Comparison of ENCODE assay signal across 8 cellular contexts in the genomic region with DNA sequence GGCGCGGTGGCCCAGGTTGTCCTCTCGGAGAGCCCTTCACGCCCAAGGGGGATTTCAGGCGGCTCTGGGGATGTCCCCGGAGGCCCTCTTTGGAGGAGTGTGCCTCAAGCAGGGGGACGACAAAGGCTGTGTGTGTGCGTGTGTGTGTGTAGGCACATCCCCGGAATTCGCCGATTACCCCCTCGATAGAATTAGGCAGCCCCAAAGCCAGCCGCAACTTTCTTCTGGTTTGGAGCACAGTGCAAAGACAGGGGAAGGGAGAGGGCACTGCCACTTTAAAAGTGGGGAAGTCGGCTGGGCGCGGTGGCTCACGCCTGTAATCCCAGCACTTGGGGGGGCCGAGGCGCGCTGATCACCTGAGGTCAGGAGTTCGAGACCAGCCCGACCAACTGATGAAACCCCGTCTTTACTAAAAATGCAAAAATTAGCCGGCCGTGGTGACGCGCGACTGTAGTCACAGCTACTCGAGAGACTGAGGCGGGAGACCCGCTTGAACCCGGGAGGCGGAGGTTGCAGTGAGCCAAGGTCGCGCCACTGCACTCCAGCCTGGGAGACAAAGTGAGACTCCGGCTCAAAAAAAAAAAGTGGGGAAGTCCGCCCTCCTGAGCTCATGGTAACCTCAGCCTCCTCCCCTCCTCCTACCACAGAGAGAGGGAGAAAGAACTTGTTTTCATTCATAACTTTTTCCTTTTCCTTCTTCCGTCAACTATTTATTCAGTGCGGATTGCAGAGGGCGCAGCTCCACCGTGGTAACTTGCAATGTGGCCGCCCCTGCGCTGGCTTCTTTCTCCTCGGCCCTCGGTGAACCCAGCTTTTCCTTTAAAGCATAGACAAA. TPM values are rescaled to one million over a fixed set of nuclear protein-coding genes. Genes with fewer than 3 reads are reported as not detected.
DNase-seq lines count a peak whose midpoint lies in the region; ATAC-seq, FAIRE-seq and TF ChIP-seq lines count a peak whose summit lies in the region.

No MANE protein-coding gene starts in this region.

- intact Hi-C loops in mucosa of descending colon (cut with DNase I, micrococcal nuclease), result loop anchor here in 1 of 2 donors (5.0 to 10.0 kb wide), 2 partner anchors 203 to 256 kb away; no protein-coding TSS in a partner anchor

- ATAC-seq in HG02678 (IDR thresholded peaks at IDR 0.05; ENCODE audit: unreplicated experiment), result peak; percentile 29
- ATAC-seq in activated CD8-positive, alpha-beta memory T cell treated with anti-CD3 and anti-CD28 coated beads, Interleukin-2, amount 10 ng/mL, durations not matched to agents 7 days and 5 days, result peak; percentile 26
- peak; percentile 58 for ATAC-seq in mucosa of descending colon

- CTCF ChIA-PET in activated CD8-positive, alpha-beta memory T cell treated with anti-CD3 and anti-CD28 coated beads, Interleukin-2, amount 10 ng/mL, durations not matched to agents 7 days and 5 days (lab: Charles Lee), result interaction anchor here (0.6 to 3.9 kb wide), 23 partner anchors 8 to 272 kb away, joined by 3 to 15 read pairs (median 4); no protein-coding TSS in a partner anchor

- H3K36me3 Mint-ChIP-seq in activated CD8-positive, alpha-beta memory T cell treated with anti-CD3 and anti-CD28 coated beads, Interleukin-2, amount 10 ng/mL, durations not matched to agents 7 days and 5 days, result peaks cover 63% of the 10 kb centered on the region

- TF ChIP-seq POLR2A in GM12892 (IDR thresholded peaks at IDR 0.05; ENCODE audit: low read depth, low read length), result no peak

- H3K4me3 Mint-ChIP-seq in activated CD8-positive, alpha-beta memory T cell treated with anti-CD3 and anti-CD28 coated beads, Interleukin-2, amount 10 ng/mL, durations not matched to agents 7 days and 5 days, result peak overlapping the region; percentile 86

- peaks cover 40% of the 10 kb centered on the region for H3K4me1 Mint-ChIP-seq in activated CD8-positive, alpha-beta memory T cell treated with anti-CD3 and anti-CD28 coated beads, Interleukin-2, amount 10 ng/mL, durations not matched to agents 7 days and 5 days

- H3K27me3 Mint-ChIP-seq in activated CD8-positive, alpha-beta memory T cell treated with anti-CD3 and anti-CD28 coated beads, Interleukin-2, amount 10 ng/mL, durations not matched to agents 7 days and 5 days, result peaks cover 7% of the 10 kb centered on the region

- no peaks in the 10 kb centered on the region for H3K9me3 Mint-ChIP-seq in activated CD8-positive, alpha-beta memory T cell treated with anti-CD3 and anti-CD28 coated beads, Interleukin-2, amount 10 ng/mL, durations not matched to agents 7 days and 5 days (ENCODE audit: low read depth)

- H3K9ac ChIP-seq in endocrine pancreas (ENCODE audit: control insufficient read depth, insufficient read depth, low read length), result peak overlapping the region; percentile 54

- no peak for TF ChIP-seq CTCF in mucosa of descending colon (IDR thresholded peaks at IDR 0.05)

- no peaks in the 10 kb centered on the region for H3K36me3 ChIP-seq in endocrine pancreas (ENCODE audit: control insufficient read depth, insufficient read depth, low read length)
- H3K36me3 ChIP-seq in mucosa of descending colon (ENCODE audit: low read depth), result no peaks in the 10 kb centered on the region

- H3K4me3 ChIP-seq in endocrine pancreas (ENCODE audit: control insufficient read depth, insufficient read depth, low read length), result peak overlapping the region; percentile 67
- H3K4me3 ChIP-seq in mucosa of descending colon, result peak overlapping the region; percentile 64

- DNase-seq in GM12892 (ENCODE audit: insufficient read length) (peak; percentile 11), NCI-H2171 treated with DMSO at 0.1 percent for 48 hours (lab: John Stamatoyannopoulos, UW) (peak; percentile 7), mucosa of descending colon (peak; percentile 77 to 80 (median 78)), germinal center (ENCODE audit: low spot score) (no peak)
- DNase-seq in activated CD8-positive, alpha-beta memory T cell treated with anti-CD3 and anti-CD28 coated beads, Interleukin-2, amount 10 ng/mL, durations not matched to agents 7 days and 5 days, result peak; percentile 74
- DNase-seq in stimulated activated naive CD4-positive, alpha-beta T cell (lab: John Stamatoyannopoulos, UW), result peak in 5 of 6 experiments; percentile 22 to 41 (median 32)

- peak overlapping the region; percentile 93 for H3K27ac Mint-ChIP-seq in activated CD8-positive, alpha-beta memory T cell treated with anti-CD3 and anti-CD28 coated beads, Interleukin-2, amount 10 ng/mL, durations not matched to agents 7 days and 5 days

- no peaks in the 10 kb centered on the region for H3K4me1 ChIP-seq in endocrine pancreas (ENCODE audit: control insufficient read depth, insufficient read depth, low read length)
- H3K4me1 ChIP-seq in mucosa of descending colon (ENCODE audit: low read depth), result no peaks in the 10 kb centered on the region

- H3K9me3 ChIP-seq in endocrine pancreas (ENCODE audit: control insufficient read depth, low read length), result no peaks in the 10 kb centered on the region
- H3K9me3 ChIP-seq in mucosa of descending colon, result no peaks in the 10 kb centered on the region

- H3K27me3 ChIP-seq in endocrine pancreas (ENCODE audit: control insufficient read depth, insufficient read depth, low read length), result no peaks in the 10 kb centered on the region

- peak; percentile 60 for FAIRE-seq in GM12892 (lab: Jason Lieb, UNC)

RNA-seq across cellular contexts. Expression of gene SPRY1, which starts 2.4 kb away (rescaled TPM):
- 1.1 TPM for polyA plus RNA-seq in GM12892 (2012; ENCODE audit: missing spikeins)
- total RNA-seq in activated CD8-positive, alpha-beta memory T cell treated with anti-CD3 and anti-CD28 coated beads, Interleukin-2, amount 10 ng/mL, durations not matched to agents 7 days and 5 days, result 100 to 1,000 TPM in 1 of 2 experiments, 10 to 100 TPM in 1; 73.7 to 126 TPM
- 10 to 100 TPM; 26.5 to 46.4 (median 27.2) TPM for total RNA-seq in mucosa of descending colon
